14 cellular contexts compared by ENCODE assay signal in the genomic region with DNA sequence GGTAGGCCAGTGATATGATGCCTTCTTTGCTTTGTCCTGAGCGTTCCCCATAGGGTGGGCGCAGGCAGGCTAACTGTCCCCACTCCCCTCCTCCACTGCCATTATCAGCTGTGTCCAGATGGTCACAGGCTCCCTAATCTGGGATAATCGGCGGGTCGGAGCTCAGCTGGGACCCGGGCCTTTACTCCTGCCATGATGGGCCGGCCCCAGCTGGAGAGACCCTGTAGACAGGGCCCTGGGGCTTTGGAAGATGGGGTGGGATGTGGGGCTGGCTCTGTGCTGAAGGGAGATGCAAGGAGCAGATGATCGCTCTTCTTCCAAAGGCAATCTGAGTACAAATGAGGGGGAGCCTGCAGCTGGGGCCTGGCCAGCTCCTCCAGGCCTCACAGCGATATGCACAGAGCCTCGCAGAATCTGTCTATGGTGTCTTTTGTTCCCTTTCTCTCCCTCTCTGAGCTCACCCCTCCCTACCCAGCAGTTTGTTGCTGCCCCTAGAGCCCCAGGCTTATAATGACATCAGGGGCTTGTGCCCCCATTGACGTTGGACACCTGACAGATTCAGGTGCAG. TPM values are rescaled to one million over a fixed set of nuclear protein-coding genes. Genes with fewer than 3 reads are reported as not detected.
A peak's percentile ranks its signal among the peaks of the same experiment; 100 is the strongest.
DNase-seq lines count a peak whose midpoint lies in the region; ATAC-seq, FAIRE-seq and TF ChIP-seq lines count a peak whose summit lies in the region.
"Had no signal": no experiment of that assay in that cellular context is flagged by ENCODE, and none has a peak within 500 bp of the region (broad histone marks: within the 10 kb centered on the region; RNA-seq: fewer than 3 reads in every experiment).

No MANE protein-coding gene starts in this region.

- H3K4me1 ChIP-seq in stomach, result peaks cover 8 to 64% (median 37%) of the 10 kb centered on the region in 4 donors
- H3K4me1 ChIP-seq: HAP-1 had no signal

- H3K9me3 ChIP-seq in stomach, result no peaks in the 10 kb centered on the region
- H3K9me3 ChIP-seq: HAP-1 had no signal

- H3K4me3 ChIP-seq in stomach, result no peak overlapping the region
- H3K4me3 ChIP-seq: HAP-1 had no signal

- no peak for TF ChIP-seq POLR2A in stomach (IDR thresholded peaks at IDR 0.05)

- DNase-seq in NAMALWA (ENCODE audit: low spot score), result peak; percentile 36
- DNase-seq in stomach, result no peak
- DNase-seq in D721Med (ENCODE audit: insufficient read length, low spot score), result no peak
- DNase-seq in GDM1 (lab: John Stamatoyannopoulos, UW), result no peak
- DNase-seq: activated CD4-positive, alpha-beta T cell treated with anti-CD3 and anti-CD28 coated beads for 1 hour; activated naive CD8-positive, alpha-beta T cell treated with anti-CD3 and anti-CD28 coated beads, Interleukin-2, amount 50 U/mL, for 24 hours; NCI-H2171 treated with DMSO at 0.1 percent for 48 hours; stimulated activated CD4-positive, alpha-beta T cell treated with anti-CD3 and anti-CD28 coated beads, Interleukin-1b, Interleukin-23, amount 100 ng/mL, for 48 hours; stimulated activated CD8-positive, alpha-beta memory T cell treated with anti-CD3 and anti-CD28 coated beads, Interleukin-4, amount 100 ng/mL, for 48 hours had no signal

- TF ChIP-seq EP300 in stomach (IDR thresholded peaks at IDR 0.05), result no peak

- H3K27me3 ChIP-seq in layer of hippocampus (ENCODE audit: control insufficient read depth, insufficient read depth, low read length), result no peaks in the 10 kb centered on the region
- H3K27me3 ChIP-seq in stomach, result no peaks in the 10 kb centered on the region

- no peak for TF ChIP-seq CTCF in stomach (IDR thresholded peaks at IDR 0.05)
- no peak for TF ChIP-seq CTCF in D721Med (IDR thresholded peaks at IDR 0.05; ENCODE audit: insufficient read depth, missing control alignments)

- H3K27ac ChIP-seq in angular gyrus (ENCODE audit: low read depth, low read length) (peak overlapping the region; percentile 83), layer of hippocampus (ENCODE audit: low read depth, low read length) (peak overlapping the region; percentile 91), stomach (peak overlapping the region; percentile 43 to 81 (median 69))

- ATAC-seq in HG02840 (IDR thresholded peaks at IDR 0.05; ENCODE audit: low FRiP score, unreplicated experiment) (no peak), HG02642 (IDR thresholded peaks at IDR 0.05; ENCODE audit: poor library complexity, unreplicated experiment) (no peak)
- ATAC-seq: activated naive CD8-positive, alpha-beta T cell treated with anti-CD3 and anti-CD28 coated beads, Interleukin-2, amount 50 U/mL, for 24 hours had no signal

- no peak for FAIRE-seq in D721Med (lab: Jason Lieb, UNC)

- intact Hi-C loops in stomach (cut with DNase I; ENCODE audit: low total_unique reads), result no loop called here

- 51 to 66% (median 60%) methylated on average over 9 to 11 of the region's 11 CpGs for WGBS in stomach, 5 donors

- H3K36me3 ChIP-seq in stomach, result peaks cover 6 to 19% (median 10%) of the 10 kb centered on the region in 4 donors

RNA-seq across cellular contexts. Expression of gene KLHL35, which starts 11.9 kb away (rescaled TPM):
- 1 to 10 TPM in 2 of 5 donors, under 1 TPM in 1, not detected in 2; 0.89 to 2.9 (median 1.7) TPM for total RNA-seq in stomach
- polyA plus RNA-seq in stomach, result 1 to 10 TPM; 1.2 to 1.8 (median 1.8) TPM

RNA-seq across cellular contexts. Expression of gene RPS3, which starts 21.8 kb away (rescaled TPM):
- total RNA-seq in stomach, result 1,000 to 10,000 TPM in 3 of 5 donors, 100 to 1,000 TPM in 2; 607 to 1,681 (median 1,272) TPM
- 1,000 to 10,000 TPM; 2,719 to 3,770 (median 2,836) TPM for polyA plus RNA-seq in stomach
